Comparison of ENCODE assay signal across 8 cellular contexts in genomic region chr3:6799264-6799915, GRCh38.
DNase-seq lines count a peak whose midpoint lies in the region; ATAC-seq and TF ChIP-seq lines count a peak whose summit lies in the region.

No MANE protein-coding gene starts in this region.

- no peak overlapping the region for H3K4ac ChIP-seq in trophoblast cell (ENCODE audit: low read depth, low read length)

- H4K12ac ChIP-seq in trophoblast cell (ENCODE audit: low read depth, low read length), result no peak overlapping the region

- ATAC-seq in GM19438 (IDR thresholded peaks at IDR 0.05; ENCODE audit: low read depth, unreplicated experiment), result peak; percentile 71
- ATAC-seq in HG03354 (IDR thresholded peaks at IDR 0.05; ENCODE audit: poor library complexity, severe bottlenecking, unreplicated experiment), result peak; percentile 87
- no peak for ATAC-seq in esophagus mucosa

- H2AFZ ChIP-seq in trophoblast cell (ENCODE audit: insufficient read depth, low read length, poor library complexity), result no peak overlapping the region

- H3K23ac ChIP-seq in trophoblast cell (ENCODE audit: low read length), result no peak overlapping the region

- H4K91ac ChIP-seq in trophoblast cell (ENCODE audit: low read depth, low read length), result no peak overlapping the region

- H3K4me1 ChIP-seq in SJCRH30 (no peaks in the 10 kb centered on the region), trophoblast cell (ENCODE audit: control insufficient read depth in 1 of 2, insufficient read depth in 2 of 2, low read length in 2 of 2) (no peaks in the 10 kb centered on the region)

- no peak overlapping the region for H2BK120ac ChIP-seq in trophoblast cell (ENCODE audit: insufficient read depth, low read length, poor library complexity)

- H3K4me2 ChIP-seq in trophoblast cell (ENCODE audit: low read length), result no peak overlapping the region

- TF ChIP-seq POLR2A in erythroblast (IDR thresholded peaks at IDR 0.05; ENCODE audit: low read length), result no peak

- H3K14ac ChIP-seq in trophoblast cell (ENCODE audit: low read length), result no peak overlapping the region

- no peak overlapping the region for H2AK5ac ChIP-seq in trophoblast cell (ENCODE audit: low read length)

- DNase-seq in GM03348 (ENCODE audit: low spot score) (peak; percentile 29), SJCRH30 (peak; percentile 16 to 57), erythroblast (lab: John Stamatoyannopoulos, UW) (peak; percentile 32 to 61), trophoblast cell (peak; percentile 6 to 72), NCI-H510A (lab: John Stamatoyannopoulos, UW) (no peak)

- no CpG with 5 or more reads among the region's 6 CpGs for WGBS in trophoblast cell (ENCODE audit: extremely low coverage, insufficient coverage, insufficient read length)

- H3K36me3 ChIP-seq in SJCRH30 (no peaks in the 10 kb centered on the region), trophoblast cell (ENCODE audit: control insufficient read depth in 1 of 2, insufficient read depth in 2 of 2, low read length in 2 of 2) (no peaks in the 10 kb centered on the region)

- no peak overlapping the region for H2BK5ac ChIP-seq in trophoblast cell (ENCODE audit: low read depth, low read length, poor library complexity)

- no peak overlapping the region for H3K9ac ChIP-seq in trophoblast cell (ENCODE audit: low read length)

- no peaks in the 10 kb centered on the region for H3K9me3 ChIP-seq in SJCRH30 (replicated peaks)
- no peaks in the 10 kb centered on the region for H3K9me3 ChIP-seq in trophoblast cell (ENCODE audit: insufficient read depth, low read depth, low read length)

- H3K27ac ChIP-seq in SJCRH30 (no peak overlapping the region), trophoblast cell (ENCODE audit: low read depth, low read length) (no peak overlapping the region)

- no peaks in the 10 kb centered on the region for H3K27me3 ChIP-seq in SJCRH30
- H3K27me3 ChIP-seq in trophoblast cell (ENCODE audit: insufficient read depth, low read length), result no peaks in the 10 kb centered on the region

- H3K79me2 ChIP-seq in trophoblast cell (ENCODE audit: control insufficient read depth, insufficient read depth, low read length, poor library complexity), result no peaks in the 10 kb centered on the region

- no peak overlapping the region for H3K18ac ChIP-seq in trophoblast cell (ENCODE audit: low read length)

- no peak overlapping the region for H4K8ac ChIP-seq in trophoblast cell (ENCODE audit: low read depth, low read length)

- H3K4me3 ChIP-seq in SJCRH30 (no peak overlapping the region), trophoblast cell (ENCODE audit: low read depth, low read length) (no peak overlapping the region)

- no peaks in the 10 kb centered on the region for H3K79me1 ChIP-seq in trophoblast cell (ENCODE audit: low read length)

- H2BK12ac ChIP-seq in trophoblast cell (ENCODE audit: low read length), result no peak overlapping the region
